ENCODE assay signal across 28 cellular contexts in the genomic region with DNA sequence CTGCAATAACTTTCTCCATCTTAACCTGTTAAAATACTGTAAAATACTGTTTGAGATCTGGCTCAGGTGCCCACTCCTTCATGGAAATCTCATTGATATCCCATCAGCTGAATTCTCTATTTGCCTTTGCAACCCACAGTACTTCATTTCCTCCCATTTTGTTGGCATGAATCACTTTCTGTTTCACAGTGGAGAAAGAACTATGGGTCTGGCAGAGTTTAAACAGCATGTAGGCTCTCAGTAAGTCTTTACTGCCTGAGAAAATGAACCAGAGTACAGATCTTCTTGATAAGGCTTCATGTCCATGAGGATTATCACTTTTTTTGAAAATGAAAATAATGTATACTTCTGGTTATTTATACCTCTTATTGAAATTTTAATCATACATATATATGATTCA.
DNase-seq lines count a peak whose midpoint lies in the region; ATAC-seq and TF ChIP-seq lines count a peak whose summit lies in the region.
"Had no signal": no experiment of that assay in that cellular context is flagged by ENCODE, and none has a peak within 500 bp of the region (broad histone marks: within the 10 kb centered on the region; RNA-seq: fewer than 3 reads in every experiment).

No MANE protein-coding gene starts in this region.

- no peak overlapping the region; the same call in 1 of the 2 replicates for H3K27ac Mint-ChIP-seq in HFFc6
- H3K27ac Mint-ChIP-seq: activated naive CD4-positive, alpha-beta T cell treated with anti-CD3 and anti-CD28 coated beads, Interleukin-2, amount 10 ng/mL, durations not matched to agents 7 days and 5 days; type B pancreatic cell; WTC11 had no signal

- peaks cover 6% of the 10 kb centered on the region for H3K4me1 ChIP-seq in ACC112 (ENCODE audit: control insufficient read depth, insufficient read depth, low read length, unreplicated experiment)
- H3K4me1 ChIP-seq: psoas muscle had no signal

- H3K36me3 Mint-ChIP-seq in HFFc6 (ENCODE audit: low read depth) = no peaks in the 10 kb centered on the region
- H3K36me3 Mint-ChIP-seq: activated naive CD4-positive, alpha-beta T cell treated with anti-CD3 and anti-CD28 coated beads, Interleukin-2, amount 10 ng/mL, durations not matched to agents 7 days and 5 days; type B pancreatic cell; WTC11 had no signal

- peak overlapping the region; percentile 53 for H2AFZ ChIP-seq in ACC112 (ENCODE audit: low read length, unreplicated experiment)

- no peaks in the 10 kb centered on the region for H3K27me3 ChIP-seq in ACC112 (ENCODE audit: insufficient read depth, low read length)
- H3K27me3 ChIP-seq: BLaER1 treated with 17β-estradiol and CSF1 and Interleukin-3, amounts not matched to agents 10 nM and 100 nM had no signal

- peaks cover 28% of the 10 kb centered on the region for H3K4me1 Mint-ChIP-seq in HFFc6 (ENCODE audit: low read depth)
- H3K4me1 Mint-ChIP-seq: activated naive CD4-positive, alpha-beta T cell treated with anti-CD3 and anti-CD28 coated beads, Interleukin-2, amount 10 ng/mL, durations not matched to agents 7 days and 5 days had no signal

- no peaks in the 10 kb centered on the region; the same call in 1 of the 2 replicates for H3K27me3 Mint-ChIP-seq in HFFc6 (ENCODE audit: insufficient read depth)
- H3K27me3 Mint-ChIP-seq: activated naive CD4-positive, alpha-beta T cell treated with anti-CD3 and anti-CD28 coated beads, Interleukin-2, amount 10 ng/mL, durations not matched to agents 7 days and 5 days; type B pancreatic cell had no signal

- no peaks in the 10 kb centered on the region for H3K36me3 ChIP-seq in ACC112 (ENCODE audit: insufficient read depth, low read length)
- H3K36me3 ChIP-seq: BLaER1 treated with 17β-estradiol and CSF1 and Interleukin-3, amounts not matched to agents 10 nM and 100 nM had no signal

- no peak overlapping the region for H3K27ac ChIP-seq in ACC112 (ENCODE audit: low read depth, low read length)
- H3K27ac ChIP-seq: 22Rv1; BLaER1 treated with 17β-estradiol and CSF1 and Interleukin-3, amounts not matched to agents 10 nM and 100 nM; psoas muscle; skin epidermis had no signal

- H3K4me3 Mint-ChIP-seq in HFFc6 = no peak overlapping the region
- H3K4me3 Mint-ChIP-seq: activated naive CD4-positive, alpha-beta T cell treated with anti-CD3 and anti-CD28 coated beads, Interleukin-2, amount 10 ng/mL, durations not matched to agents 7 days and 5 days; type B pancreatic cell; WTC11 had no signal

- H3K79me2 ChIP-seq in ACC112 (ENCODE audit: control insufficient read depth, insufficient read depth, low read length, unreplicated experiment) = no peaks in the 10 kb centered on the region

- ATAC-seq in GM21367 (IDR thresholded peaks at IDR 0.05; ENCODE audit: unreplicated experiment) = no peak
- no peak for ATAC-seq in HG03457 (IDR thresholded peaks at IDR 0.05; ENCODE audit: unreplicated experiment)
- ATAC-seq: HCT116, left cardiac atrium, psoas muscle, WTC11 had no signal

- TF ChIP-seq CTCF in HFFc6 (IDR thresholded peaks at IDR 0.05) (no peak), fibroblast of villous mesenchyme (IDR thresholded peaks at IDR 0.05; ENCODE audit: insufficient read depth, low read depth, low read length) (no peak)

- no peak overlapping the region for H3K4me3 ChIP-seq in ACC112 (ENCODE audit: low read depth, low read length)
- H3K4me3 ChIP-seq in fibroblast of villous mesenchyme (ENCODE audit: low read depth, low read length) = no peak overlapping the region
- H3K4me3 ChIP-seq: BLaER1 treated with 17β-estradiol and CSF1 and Interleukin-3, amounts not matched to agents 10 nM and 100 nM; psoas muscle; skin epidermis had no signal

- DNase-seq in HFFc6 (peak; percentile 6), astrocyte of the hippocampus (ENCODE audit: low read depth, low spot score) (peak; percentile 15), fibroblast of villous mesenchyme (ENCODE audit: low read depth) (peak; percentile 13), NCI-H345 (lab: John Stamatoyannopoulos, UW) (no peak), NCI-H2227 (lab: John Stamatoyannopoulos, UW; ENCODE audit: unreplicated experiment) (no peak)
- DNase-seq: activated CD4-positive, alpha-beta T cell treated with anti-CD3 and anti-CD28 coated beads, Interleukin-2, amount 50 U/mL, for 1 hour; activated naive CD4-positive, alpha-beta T cell treated with anti-CD3 and anti-CD28 coated beads, Interleukin-2, amount 10 ng/mL, durations not matched to agents 7 days and 5 days; COR-L47; DND-41; effector CD8-positive, alpha-beta T cell; glutamatergic neuron; left cardiac atrium; NCI-H1417; NCI-H2081 treated with DMSO at 0.1 percent for 48 hours; NK-92 treated with Interleukin-12 subunit alpha and Interleukin-12 subunit beta, amount 100 ng/mL, for 24 hours; psoas muscle; SHP77; stimulated activated CD4-positive, alpha-beta T cell treated with anti-CD3 and anti-CD28 coated beads, Interleukin-2, amount 100 ng/mL, for 24 hours; T1000 had no signal

- H3K9me3 Mint-ChIP-seq in HFFc6 = no peaks in the 10 kb centered on the region
- H3K9me3 Mint-ChIP-seq: activated naive CD4-positive, alpha-beta T cell treated with anti-CD3 and anti-CD28 coated beads, Interleukin-2, amount 10 ng/mL, durations not matched to agents 7 days and 5 days; WTC11 had no signal

Comparison
In these comparisons a context has a peak if more than half of its experiments do, and no peak if none do; other contexts are left out.
1. DNase-seq: peak in HFFc6 (single experiment), astrocyte of the hippocampus (single experiment) and fibroblast of villous mesenchyme (single experiment); none in NCI-H345 (single experiment) and NCI-H2227 (single experiment).